In genomic region chr11:66685276-66686099, GRCh38 we compare ENCODE assay signal across 17 cellular contexts. TPM values are rescaled to one million over a fixed set of nuclear protein-coding genes. Genes with fewer than 3 reads are reported as not detected.
DNase-seq lines count a peak whose midpoint lies in the region; ATAC-seq and TF ChIP-seq lines count a peak whose summit lies in the region.
"Had no signal": no experiment of that assay in that cellular context is flagged by ENCODE, and none has a peak within 500 bp of the region (broad histone marks: within the 10 kb centered on the region; RNA-seq: fewer than 3 reads in every experiment).

No MANE protein-coding gene starts in this region.

- H3K27ac Mint-ChIP-seq in nephron progenitor cell: peak overlapping the region; percentile 83
- H3K27ac Mint-ChIP-seq: activated naive CD4-positive, alpha-beta T cell treated with anti-CD3 and anti-CD28 coated beads for 36 hours; stimulated activated naive CD8-positive, alpha-beta T cell treated with anti-CD3 and anti-CD28 coated beads, Interleukin-15, amount 100 ng/mL, for 72 hours had no signal

- no peaks in the 10 kb centered on the region for H4K20me1 ChIP-seq in mammary epithelial cell (ENCODE audit: insufficient read depth, low read length)

- BruUV-seq in mammary epithelial cell (replicated peaks; lab: Mats Ljungman, UMichigan): no TSS peak

- H3K9ac ChIP-seq in mammary epithelial cell (ENCODE audit: insufficient read depth, low read length): peak overlapping the region; percentile 87

- H3K27ac ChIP-seq in mammary epithelial cell (ENCODE audit: insufficient read depth, low read depth, low read length): peak overlapping the region; percentile 90
- H3K27ac ChIP-seq: SJSA1 had no signal

- no peak for ATAC-seq in left cardiac atrium
- ATAC-seq in GM21529 (IDR thresholded peaks at IDR 0.05; ENCODE audit: unreplicated experiment): no peak
- ATAC-seq: GM12878; HepG2; left ventricle myocardium superior; stimulated activated naive CD8-positive, alpha-beta T cell treated with anti-CD3 and anti-CD28 coated beads, Interleukin-15, amount 100 ng/mL, for 72 hours had no signal

- 63% methylated on average over 14 of the region's 27 CpGs for WGBS in mammary epithelial cell (ENCODE audit: low coverage, missing lambda C conversion rate)

- peak; percentile 60 for DNase-seq in cardiac septum (ENCODE audit: low spot score)
- no peak for DNase-seq in left cardiac atrium
- no peak for DNase-seq in mammary epithelial cell
- DNase-seq in nephron progenitor cell: no peak
- no peak for DNase-seq in LoVo (ENCODE audit: low spot score)
- DNase-seq in activated CD4-positive, CD25-positive, alpha-beta regulatory T cell treated with anti-CD3 and anti-CD28 coated beads, Interleukin-2, amount 50 U/mL, for 72 hours: no peak
- DNase-seq in NCI-H2081 (lab: John Stamatoyannopoulos, UW): no peak
- DNase-seq: activated naive CD4-positive, alpha-beta T cell treated with anti-CD3 and anti-CD28 coated beads for 36 hours; COR-L47; left ventricle myocardium superior; NCI-H2227 treated with DMSO at 0.1 percent for 48 hours; stimulated activated CD4-positive, alpha-beta T cell treated with anti-CD3 and anti-CD28 coated beads, Interleukin-15, amount 100 ng/mL, for 24 hours; stimulated activated naive CD8-positive, alpha-beta T cell treated with anti-CD3 and anti-CD28 coated beads, Interleukin-15, amount 100 ng/mL, for 72 hours had no signal

- H3K4me1 ChIP-seq in mammary epithelial cell (ENCODE audit: insufficient read depth, low read length): peaks cover 26% of the 10 kb centered on the region
- H3K4me1 ChIP-seq: SJSA1 had no signal

- dilution Hi-C loops in mammary epithelial cell (cut with HindIII; ENCODE audit: low sequenced_read_pairs): loop anchor here (5.0 to 25.0 kb wide), 2 partner anchors 63 to 273 kb away; partner anchors contain the start of gene NPAS4

- peaks cover 5% of the 10 kb centered on the region for H3K9me3 Mint-ChIP-seq in nephron progenitor cell
- H3K9me3 Mint-ChIP-seq: activated naive CD4-positive, alpha-beta T cell treated with anti-CD3 and anti-CD28 coated beads for 36 hours; stimulated activated naive CD8-positive, alpha-beta T cell treated with anti-CD3 and anti-CD28 coated beads, Interleukin-15, amount 100 ng/mL, for 72 hours had no signal

- H3K9me3 ChIP-seq in mammary epithelial cell (replicated peaks; ENCODE audit: insufficient read depth, low read length): no peaks in the 10 kb centered on the region

- peak overlapping the region; percentile 95 for H2AFZ ChIP-seq in mammary epithelial cell (ENCODE audit: low read depth, low read length)

- H3K4me1 Mint-ChIP-seq in nephron progenitor cell: peaks cover 4% of the 10 kb centered on the region
- H3K4me1 Mint-ChIP-seq: stimulated activated naive CD8-positive, alpha-beta T cell treated with anti-CD3 and anti-CD28 coated beads, Interleukin-15, amount 100 ng/mL, for 72 hours had no signal

- H3K4me3 Mint-ChIP-seq in nephron progenitor cell: no peak overlapping the region
- H3K4me3 Mint-ChIP-seq: activated naive CD4-positive, alpha-beta T cell treated with anti-CD3 and anti-CD28 coated beads for 36 hours; stimulated activated naive CD8-positive, alpha-beta T cell treated with anti-CD3 and anti-CD28 coated beads, Interleukin-15, amount 100 ng/mL, for 72 hours had no signal

- CTCF ChIA-PET in mammary epithelial cell (lab: Charles Lee; ENCODE audit: low non-redundant PET): no interaction called here

- H3K4me3 ChIP-seq in mammary epithelial cell (replicated peaks in 1 of 3; ENCODE audit: insufficient read depth in 1 of 3, low read depth in 2 of 3, low read length in 3 of 3): peak overlapping the region; percentile 12 to 39 (median 31)
- H3K4me3 ChIP-seq: GM12878, SJSA1 had no signal

- H3K4me2 ChIP-seq in mammary epithelial cell (ENCODE audit: insufficient read depth, low read depth, low read length): peak overlapping the region; percentile 84

- TF ChIP-seq CTCF in mammary epithelial cell (conservative IDR thresholded peaks at IDR 0.05 in 1 of 2, IDR thresholded peaks at IDR 0.05 in 1 of 2; ENCODE audit: extremely low read depth in 1 of 2, insufficient read depth in 1 of 2, low read depth in 1 of 2, low read length in 2 of 2): no peak
- no peak for TF ChIP-seq CTCF in nephron progenitor cell (IDR thresholded peaks at IDR 0.05)

- H3K36me3 ChIP-seq in mammary epithelial cell (ENCODE audit: insufficient read depth, low read length): no peaks in the 10 kb centered on the region
- H3K36me3 ChIP-seq: SJSA1 had no signal

- peaks cover 36% of the 10 kb centered on the region for H3K36me3 Mint-ChIP-seq in nephron progenitor cell (ENCODE audit: low read depth)

- no peaks in the 10 kb centered on the region for H3K27me3 ChIP-seq in mammary epithelial cell (ENCODE audit: insufficient read depth, low read length)
- H3K27me3 ChIP-seq: SJSA1 had no signal

- intact Hi-C loops in cardiac septum (cut with DNase I) (no loop called here), left cardiac atrium (cut with DNase I) (no loop called here), mammary epithelial cell (cut with micrococcal nuclease) (loop anchor here (1.0 to 2.0 kb wide), 4 partner anchors 59 to 373 kb away; a partner anchor contains a TSS)

- H3K79me2 ChIP-seq in mammary epithelial cell (ENCODE audit: insufficient read depth, low read length): peaks cover 10% of the 10 kb centered on the region

- H3K27me3 Mint-ChIP-seq in nephron progenitor cell (ENCODE audit: low read depth, poor library complexity): no peaks in the 10 kb centered on the region
- H3K27me3 Mint-ChIP-seq: stimulated activated naive CD8-positive, alpha-beta T cell treated with anti-CD3 and anti-CD28 coated beads, Interleukin-15, amount 100 ng/mL, for 72 hours had no signal

- in situ Hi-C loops in mammary epithelial cell (cut with MboI; ENCODE audit: low sequenced_read_pairs in 2 of 2): loop anchor here in 1 of 2 donors (25.0 kb wide), 1 partner anchor 273 kb away; the partner anchor contains the start of gene NPAS4

RNA-seq across cellular contexts. Expression of gene RBM4B, which starts 7.8 kb away (rescaled TPM):
- total RNA-seq in cardiac septum (11.1 TPM), left cardiac atrium (10 to 100 TPM in 1 of 2 donors, 1 to 10 TPM in 1; 8.0 to 13.8 TPM), mammary epithelial cell (10 to 100 TPM; 12.2 to 15.3 TPM)
- polyA plus RNA-seq in mammary epithelial cell: 21.8 TPM
- 8.7 TPM for polyA minus RNA-seq in mammary epithelial cell

RNA-seq across cellular contexts. Expression of gene SPTBN2, which starts 43.5 kb away (rescaled TPM):
- total RNA-seq in cardiac septum (1.7 TPM), left cardiac atrium (1 to 10 TPM; 3.2 to 3.8 TPM), mammary epithelial cell (10 to 100 TPM; 24.8 to 57.2 TPM)
- 10.9 TPM for polyA plus RNA-seq in mammary epithelial cell
- polyA minus RNA-seq in mammary epithelial cell: 35.6 TPM

RNA-seq across cellular contexts. Expression of gene RBM4, which starts 47.0 kb away (rescaled TPM):
- total RNA-seq in cardiac septum (60.1 TPM), left cardiac atrium (10 to 100 TPM; 63.6 to 76.7 TPM), mammary epithelial cell (100 to 1,000 TPM in 1 of 2 donors, 10 to 100 TPM in 1; 65.2 to 117 TPM)
- polyA plus RNA-seq in mammary epithelial cell: 181 TPM
- polyA minus RNA-seq in mammary epithelial cell: 133 TPM
